Comparison of ENCODE assay signal across 9 cellular contexts in the genomic region with DNA sequence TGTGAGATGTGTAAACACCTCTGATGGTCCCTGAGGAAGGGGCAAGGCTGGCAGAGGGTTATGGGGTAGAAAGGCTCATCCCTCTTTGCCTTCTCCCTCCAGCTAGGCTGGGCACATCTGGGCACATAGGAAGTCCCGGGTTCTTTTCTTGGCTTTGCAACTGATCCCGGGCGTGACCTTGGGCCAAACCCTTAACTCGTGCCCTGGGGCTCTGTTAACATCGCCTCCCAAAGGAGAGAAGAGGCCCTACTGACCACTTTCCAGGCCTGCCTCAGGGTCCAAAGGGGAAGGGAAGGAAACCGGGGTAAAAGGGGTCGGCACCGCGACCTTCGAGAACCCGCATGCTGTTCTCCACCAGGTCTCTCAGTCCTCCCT. TPM values are rescaled to one million over a fixed set of nuclear protein-coding genes. Genes with fewer than 3 reads are reported as not detected.
DNase-seq lines count a peak whose midpoint lies in the region; ATAC-seq, FAIRE-seq and TF ChIP-seq lines count a peak whose summit lies in the region.
"Had no signal": no experiment of that assay in that cellular context is flagged by ENCODE, and none has a peak within 500 bp of the region (broad histone marks: within the 10 kb centered on the region; RNA-seq: fewer than 3 reads in every experiment).

No MANE protein-coding gene starts in this region.

- no peaks in the 10 kb centered on the region for H4K20me1 ChIP-seq in HCT116 (ENCODE audit: insufficient read depth)

- no peak for FAIRE-seq in D721Med (lab: Jason Lieb, UNC)
- FAIRE-seq: islet of Langerhans had no signal

- peaks cover 48% of the 10 kb centered on the region for H3K36me3 Mint-ChIP-seq in activated CD8-positive, alpha-beta T cell treated with anti-CD3 and anti-CD28 coated beads, Interleukin-2, amount 10 ng/mL, durations not matched to agents 7 days and 5 days (ENCODE audit: low read depth)
- H3K36me3 Mint-ChIP-seq in stimulated activated naive B cell treated with anti-CD40 and anti-IgM and Interleukin-4, amounts not matched to agents 10 μg/mL and 1 μg/mL and 100 μg/mL, for 72 hours: peaks cover 19 to 20% of the 10 kb centered on the region in 2 donors

- peak overlapping the region; percentile 96 for H3K4me2 ChIP-seq in HCT116 (ENCODE audit: low read length)

- no peaks in the 10 kb centered on the region for H3K36me3 ChIP-seq in HCT116 (ENCODE audit: control insufficient read depth in 1 of 2, insufficient read depth in 2 of 2, low read length in 2 of 2)

- H3K9ac ChIP-seq in HCT116 (ENCODE audit: low read length): peak overlapping the region; percentile 57

- H3K4me3 ChIP-seq in HCT116 (replicated peaks in 1 of 2; ENCODE audit: low read depth in 1 of 2, low read length in 2 of 2) (peak overlapping the region; percentile 52 to 90), iPS-18c (ENCODE audit: insufficient read depth, low read depth, low read length) (peak overlapping the region; percentile 79)

- peak overlapping the region; percentile 33; the same call in 1 of the 2 replicates for H3K27ac ChIP-seq in HCT116 (ENCODE audit: low read depth, low read length)

- DNase-seq in HCT116 (ENCODE audit: low read depth, low spot score) (no peak), RPMI8226 (no peak), D721Med (ENCODE audit: insufficient read length, low spot score) (no peak)
- no peak for DNase-seq in activated CD8-positive, alpha-beta T cell treated with anti-CD3 and anti-CD28 coated beads, Interleukin-2, amount 10 ng/mL, durations not matched to agents 7 days and 5 days
- no peak for DNase-seq in stimulated activated naive B cell treated with anti-CD40 and anti-IgM and Interleukin-4, amounts not matched to agents 10 μg/mL and 1 μg/mL and 100 μg/mL, for 72 hours

- TF ChIP-seq CTCF in HCT116 (IDR thresholded peaks at IDR 0.05 in 2 of 3, conservative IDR thresholded peaks at IDR 0.05 in 1 of 3; ENCODE audit: borderline replicate concordance in 1 of 3, insufficient read depth in 1 of 3, low read depth in 2 of 3, low read length in 2 of 3) (no peak), D721Med (IDR thresholded peaks at IDR 0.05; ENCODE audit: insufficient read depth, missing control alignments) (no peak)

- peak overlapping the region; percentile 95 for H3K4me3 Mint-ChIP-seq in activated CD8-positive, alpha-beta T cell treated with anti-CD3 and anti-CD28 coated beads, Interleukin-2, amount 10 ng/mL, durations not matched to agents 7 days and 5 days
- H3K4me3 Mint-ChIP-seq in stimulated activated naive B cell treated with anti-CD40 and anti-IgM and Interleukin-4, amounts not matched to agents 10 μg/mL and 1 μg/mL and 100 μg/mL, for 72 hours: peak overlapping the region; percentile 79 to 88

- H2AFZ ChIP-seq in HCT116 (ENCODE audit: low read depth, low read length, poor library complexity, severe bottlenecking): no peak overlapping the region

- H3K9me3 ChIP-seq in HCT116 (ENCODE audit: control insufficient read depth in 1 of 2, insufficient read depth in 1 of 2, low read depth in 1 of 2, low read length in 2 of 2) (no peaks in the 10 kb centered on the region), iPS-18c (ENCODE audit: control insufficient read depth, insufficient read depth, low read length) (no peaks in the 10 kb centered on the region)

- RAD21 ChIA-PET in HCT116 (lab: Charles Lee; ENCODE audit: low non-redundant PET in 1 of 2, low total read pairs in 2 of 2, uncharacterized antibody in 2 of 2, unreplicated experiment in 2 of 2): no interaction called here

- intact Hi-C loops in HCT116 (cut with micrococcal nuclease): no loop called here

- peaks cover 9% of the 10 kb centered on the region; the same call in 1 of the 2 replicates for H3K79me2 ChIP-seq in HCT116 (ENCODE audit: insufficient read depth, low read length)

- CTCF ChIA-PET in HCT116 (lab: Charles Lee): interaction anchor here (5.4 kb wide), 1 partner anchor 45 kb away, joined by 31 read pairs; the partner anchor contains the start of gene CISH
- CTCF ChIA-PET in activated CD8-positive, alpha-beta T cell treated with anti-CD3 and anti-CD28 coated beads, Interleukin-2, amount 10 ng/mL, durations not matched to agents 7 days and 5 days (lab: Charles Lee): interaction anchor here (0.9 to 24.5 kb wide), 8 partner anchors 9 to 230 kb away, joined by 3 to 1321 read pairs (median 4); partner anchors contain the start of genes CISH and MAPKAPK3

- no peaks in the 10 kb centered on the region for H3K9me2 ChIP-seq in HCT116 (ENCODE audit: insufficient read depth)

- ATAC-seq in HCT116: no peak
- no peak for ATAC-seq in activated CD8-positive, alpha-beta T cell treated with anti-CD3 and anti-CD28 coated beads, Interleukin-2, amount 10 ng/mL, durations not matched to agents 7 days and 5 days
- no peak for ATAC-seq in stimulated activated naive B cell treated with anti-CD40 and anti-IgM and Interleukin-4, amounts not matched to agents 10 μg/mL and 1 μg/mL and 100 μg/mL, for 72 hours (replicated peaks)
- ATAC-seq in HG03025 (IDR thresholded peaks at IDR 0.05; ENCODE audit: low FRiP score, unreplicated experiment): no peak
- ATAC-seq in HG02623 (IDR thresholded peaks at IDR 0.05; ENCODE audit: unreplicated experiment): no peak

- no peak for TF ChIP-seq RAD21 in HCT116 (IDR thresholded peaks at IDR 0.05; ENCODE audit: low read depth)

- no peaks in the 10 kb centered on the region for H3K9me3 Mint-ChIP-seq in activated CD8-positive, alpha-beta T cell treated with anti-CD3 and anti-CD28 coated beads, Interleukin-2, amount 10 ng/mL, durations not matched to agents 7 days and 5 days (ENCODE audit: insufficient read depth)
- no peaks in the 10 kb centered on the region for H3K9me3 Mint-ChIP-seq in stimulated activated naive B cell treated with anti-CD40 and anti-IgM and Interleukin-4, amounts not matched to agents 10 μg/mL and 1 μg/mL and 100 μg/mL, for 72 hours

- no TSS peak for BruUV-seq in HCT116 (replicated peaks; lab: Mats Ljungman, UMichigan)

- H3K27me3 Mint-ChIP-seq in activated CD8-positive, alpha-beta T cell treated with anti-CD3 and anti-CD28 coated beads, Interleukin-2, amount 10 ng/mL, durations not matched to agents 7 days and 5 days (ENCODE audit: low read depth): no peaks in the 10 kb centered on the region
- H3K27me3 Mint-ChIP-seq in stimulated activated naive B cell treated with anti-CD40 and anti-IgM and Interleukin-4, amounts not matched to agents 10 μg/mL and 1 μg/mL and 100 μg/mL, for 72 hours: no peaks in the 10 kb centered on the region

- peaks cover 15 to 40% of the 10 kb centered on the region in 2 experiments for H3K4me1 ChIP-seq in HCT116 (ENCODE audit: control insufficient read depth in 1 of 2, insufficient read depth in 2 of 2, low read length in 2 of 2)

- POLR2A ChIA-PET in HCT116 (lab: Charles Lee): no interaction called here
- POLR2A ChIA-PET in activated CD8-positive, alpha-beta T cell treated with anti-CD3 and anti-CD28 coated beads, Interleukin-2, amount 10 ng/mL, durations not matched to agents 7 days and 5 days (lab: Charles Lee): interaction anchor here (0.7 to 15.9 kb wide), 5 partner anchors 9 to 225 kb away, joined by 3 to 1664 read pairs (median 3); partner anchors contain the start of genes CISH and MAPKAPK3

- peak overlapping the region; percentile 68 for H3K27ac Mint-ChIP-seq in activated CD8-positive, alpha-beta T cell treated with anti-CD3 and anti-CD28 coated beads, Interleukin-2, amount 10 ng/mL, durations not matched to agents 7 days and 5 days
- H3K27ac Mint-ChIP-seq in stimulated activated naive B cell treated with anti-CD40 and anti-IgM and Interleukin-4, amounts not matched to agents 10 μg/mL and 1 μg/mL and 100 μg/mL, for 72 hours: peak overlapping the region; percentile 86

- H3K4me1 Mint-ChIP-seq in activated CD8-positive, alpha-beta T cell treated with anti-CD3 and anti-CD28 coated beads, Interleukin-2, amount 10 ng/mL, durations not matched to agents 7 days and 5 days (ENCODE audit: low read depth): peaks cover 74% of the 10 kb centered on the region
- H3K4me1 Mint-ChIP-seq in stimulated activated naive B cell treated with anti-CD40 and anti-IgM and Interleukin-4, amounts not matched to agents 10 μg/mL and 1 μg/mL and 100 μg/mL, for 72 hours: peaks cover 29 to 47% of the 10 kb centered on the region in 2 donors

- TF ChIP-seq POLR2A in HCT116 (IDR thresholded peaks at IDR 0.05; ENCODE audit: borderline replicate concordance, extremely low read depth, insufficient read depth, insufficient read length): no peak

- no peaks in the 10 kb centered on the region for H3K27me3 ChIP-seq in HCT116 (ENCODE audit: insufficient read depth, low read length)

TF ChIP-seq in HCT116, 20 proteins besides CTCF, POLR2A, EP300 and RAD21 (continues in another document):
- TF ChIP-seq SIN3A (IDR thresholded peaks at IDR 0.05; ENCODE audit: low read depth) (no peak), SRF (IDR thresholded peaks at IDR 0.05; ENCODE audit: low read depth) (no peak), TCF7L2 (IDR thresholded peaks at IDR 0.05; ENCODE audit: borderline replicate concordance, extremely low read depth, insufficient read depth, insufficient read length) (no peak), EGR1 (IDR thresholded peaks at IDR 0.05; ENCODE audit: low read depth) (no peak), ZFX (IDR thresholded peaks at IDR 0.05) (no peak), JUND (IDR thresholded peaks at IDR 0.05) (no peak), YY1 (IDR thresholded peaks at IDR 0.05; ENCODE audit: extremely low read depth, insufficient replicate concordance, low read depth, low read length) (no peak), FOSL1 (IDR thresholded peaks at IDR 0.05; ENCODE audit: low read depth) (no peak), ZNF274 (IDR thresholded peaks at IDR 0.05; ENCODE audit: low read depth, low read length) (no peak)

RNA-seq across cellular contexts. Expression of gene C3orf18, which starts 0.5 kb away (rescaled TPM):
- 10.1 TPM for total RNA-seq in HCT116 (2021; ENCODE audit: unreplicated experiment)
- 9.5 and 10.5 TPM in 2 replicates for polyA plus RNA-seq in HCT116 (2012)
- 10 to 100 TPM; 58.5 to 61.6 TPM for total RNA-seq in activated CD8-positive, alpha-beta T cell treated with anti-CD3 and anti-CD28 coated beads, Interleukin-2, amount 10 ng/mL, durations not matched to agents 7 days and 5 days

RNA-seq across cellular contexts. Expression of gene HEMK1, which starts 2.3 kb away (rescaled TPM):
- 20.5 TPM for total RNA-seq in HCT116 (2021; ENCODE audit: unreplicated experiment)
- 11.3 and 15.1 TPM in 2 replicates for polyA plus RNA-seq in HCT116 (2012)
- 10 to 100 TPM; 83.3 to 86.0 TPM for total RNA-seq in activated CD8-positive, alpha-beta T cell treated with anti-CD3 and anti-CD28 coated beads, Interleukin-2, amount 10 ng/mL, durations not matched to agents 7 days and 5 days

RNA-seq across cellular contexts. Expression of gene CISH, which starts 44.6 kb away (rescaled TPM):
- 4.5 TPM for total RNA-seq in HCT116 (2021; ENCODE audit: unreplicated experiment)
- polyA plus RNA-seq in HCT116 (2012): 5.0 and 5.1 TPM in 2 replicates
- total RNA-seq in activated CD8-positive, alpha-beta T cell treated with anti-CD3 and anti-CD28 coated beads, Interleukin-2, amount 10 ng/mL, durations not matched to agents 7 days and 5 days: 100 to 1,000 TPM; 380 to 394 TPM

RNA-seq across cellular contexts. Expression of gene MAPKAPK3, which starts 50.0 kb away (rescaled TPM):
- 87.3 TPM for total RNA-seq in HCT116 (2021; ENCODE audit: unreplicated experiment)
- 79.5 and 97.2 TPM in 2 replicates for polyA plus RNA-seq in HCT116 (2012)
- total RNA-seq in activated CD8-positive, alpha-beta T cell treated with anti-CD3 and anti-CD28 coated beads, Interleukin-2, amount 10 ng/mL, durations not matched to agents 7 days and 5 days: 100 to 1,000 TPM; 224 to 225 TPM

Comparison
In these comparisons a context has a peak if more than half of its experiments do, and no peak if none do; other contexts are left out.
1. RNA of gene CISH, which starts 44.6 kb away (total RNA-seq): 380 to 394 TPM in activated CD8-positive, alpha-beta T cell treated with anti-CD3 and anti-CD28 coated beads, Interleukin-2, amount 10 ng/mL, durations not matched to agents 7 days and 5 days; 4.5 TPM in HCT116 (single experiment); every median in the first group is over 10 times any median in the second.